Comparison of ENCODE assay signal across 15 cellular contexts in genomic region chr9:126363250-126363649, GRCh38. TPM values are rescaled to one million over a fixed set of nuclear protein-coding genes. Genes with fewer than 3 reads are reported as not detected.
DNase-seq lines count a peak whose midpoint lies in the region; ATAC-seq and TF ChIP-seq lines count a peak whose summit lies in the region.
"Had no signal": no experiment of that assay in that cellular context is flagged by ENCODE, and none has a peak within 500 bp of the region (broad histone marks: within the 10 kb centered on the region; RNA-seq: fewer than 3 reads in every experiment).

No MANE protein-coding gene starts in this region.

- H3K4me3 Mint-ChIP-seq in Calu3 (ENCODE audit: low read depth, unreplicated experiment) = no peak overlapping the region

- no TSS peak for BruUV-seq in Calu3 (replicated peaks; lab: Mats Ljungman, UMichigan)

- H3K4me1 ChIP-seq in stomach smooth muscle (ENCODE audit: control insufficient read depth, insufficient read depth, low read length) = peaks cover 37% of the 10 kb centered on the region

- H3K27me3 ChIP-seq in layer of hippocampus (ENCODE audit: control insufficient read depth, insufficient read depth, low read length) (no peaks in the 10 kb centered on the region), stomach smooth muscle (ENCODE audit: control insufficient read depth in 1 of 2, insufficient read depth in 2 of 2, low read length in 2 of 2) (no peaks in the 10 kb centered on the region)

- no peak overlapping the region for H3K4me3 ChIP-seq in stomach smooth muscle (ENCODE audit: low read length in 2 of 2)

- no peak for DNase-seq in Calu3
- no peak for DNase-seq in NCI-H2107 treated with DMSO at 0.1 percent for 48 hours (lab: John Stamatoyannopoulos, UW; ENCODE audit: unreplicated experiment)
- DNase-seq in activated gamma-delta T cell (lab: John Stamatoyannopoulos, UW) = no peak
- DNase-seq: DMS153, GDM1, NCI-H1092 treated with DMSO at 0.1 percent for 48 hours, NCI-H146, NCI-H524 had no signal

- no peaks in the 10 kb centered on the region for H3K9me3 Mint-ChIP-seq in Calu3 (ENCODE audit: low read depth, unreplicated experiment)

- H3K36me3 Mint-ChIP-seq in Calu3 (ENCODE audit: insufficient read depth, unreplicated experiment) = no peaks in the 10 kb centered on the region

- intact Hi-C loops in Calu3 (cut with micrococcal nuclease; ENCODE audit: unreplicated experiment) = no loop called here

- H3K9ac ChIP-seq in stomach smooth muscle (ENCODE audit: low read length in 2 of 2) = no peak overlapping the region

- CTCF ChIA-PET in Calu3 (lab: Charles Lee) = no interaction called here

- peaks cover 34% of the 10 kb centered on the region for H3K4me1 Mint-ChIP-seq in Calu3 (ENCODE audit: low read depth, unreplicated experiment)

- peak overlapping the region; percentile 40 for H3K27ac Mint-ChIP-seq in Calu3 (ENCODE audit: unreplicated experiment)

- peak overlapping the region; percentile 32 for H3K27ac ChIP-seq in angular gyrus (ENCODE audit: low read depth, low read length)
- peak overlapping the region; percentile 49 for H3K27ac ChIP-seq in layer of hippocampus (ENCODE audit: low read depth, low read length)
- H3K27ac ChIP-seq in stomach smooth muscle (ENCODE audit: low read length) = peak overlapping the region; percentile 56
- H3K27ac ChIP-seq: 22Rv1, RWPE1 had no signal

- peaks cover 0 to 4% of the 10 kb centered on the region in 2 donors for H3K9me3 ChIP-seq in stomach smooth muscle (ENCODE audit: control insufficient read depth in 2 of 2, low read length in 2 of 2)

- no peaks in the 10 kb centered on the region for H3K36me3 ChIP-seq in stomach smooth muscle (ENCODE audit: control insufficient read depth in 2 of 2, insufficient read depth in 2 of 2, low read length in 2 of 2)

- H3K27me3 Mint-ChIP-seq in Calu3 (ENCODE audit: unreplicated experiment) = no peaks in the 10 kb centered on the region

- no peak for TF ChIP-seq CTCF in Calu3 (IDR thresholded peaks at IDR 0.05; ENCODE audit: unreplicated experiment)

- no peak for ATAC-seq in GM18907 (IDR thresholded peaks at IDR 0.05; ENCODE audit: unreplicated experiment)
- no peak for ATAC-seq in GM21576 (IDR thresholded peaks at IDR 0.05; ENCODE audit: unreplicated experiment)

RNA-seq across cellular contexts. Expression of gene MVB12B, which starts 36.6 kb away (rescaled TPM):
- 4.1 and 4.5 TPM in 2 replicates for total RNA-seq in Calu3 (2022)
